In the genomic region with DNA sequence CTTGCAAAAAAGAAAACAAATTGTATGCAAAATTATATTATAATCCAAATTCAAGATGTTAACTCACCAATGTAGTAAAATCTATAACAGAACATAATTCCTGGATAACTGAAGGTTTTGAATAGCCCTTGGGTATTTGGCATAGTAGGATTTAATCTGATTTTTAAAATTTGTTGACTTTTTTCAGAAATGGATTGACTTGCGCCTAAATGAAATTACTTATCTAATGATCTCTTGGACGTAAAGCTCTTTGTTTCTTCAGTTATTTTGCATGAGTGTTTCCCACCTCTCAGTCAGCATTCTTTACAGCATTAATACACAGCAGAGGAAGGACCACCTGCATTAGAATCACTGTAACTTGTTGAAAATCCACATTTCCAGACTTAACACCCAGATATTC, we compare ENCODE assay signal across 9 cellular contexts.
"Had no signal": no experiment of that assay in that cellular context is flagged by ENCODE, and none has a peak within 500 bp of the region (broad histone marks: within the 10 kb centered on the region; RNA-seq: fewer than 3 reads in every experiment).

No MANE protein-coding gene starts in this region.

- DNase-seq: GM23248, GOT3, H7, HFFc6, KBM-7 had no signal

- H3K4me1 ChIP-seq: HAP-1 had no signal

- H3K36me3 Mint-ChIP-seq: IgD-negative memory B cell had no signal

- H3K27ac Mint-ChIP-seq: HFFc6 had no signal

- H3K27ac ChIP-seq: GM23248, HL-60 had no signal

- H3K9me3 Mint-ChIP-seq: HFFc6, IgD-negative memory B cell had no signal

- H3K36me3 ChIP-seq: HAP-1 had no signal

- H3K9ac ChIP-seq: GM23248 had no signal

- H3K4me3 ChIP-seq: GM23248, HAP-1 had no signal

- H3K9me3 ChIP-seq: HAP-1 had no signal

- ATAC-seq: HCT116 had no signal

- H3K4me3 Mint-ChIP-seq: HFFc6 had no signal
